Comparison of ENCODE assay signal across 10 cellular contexts in genomic region chr17:43719578-43719977, GRCh38. TPM values are rescaled to one million over a fixed set of nuclear protein-coding genes. Genes with fewer than 3 reads are reported as not detected.
A peak's percentile ranks its signal among the peaks of the same experiment; 100 is the strongest.
DNase-seq lines count a peak whose midpoint lies in the region; ATAC-seq and TF ChIP-seq lines count a peak whose summit lies in the region.
"Had no signal": no experiment of that assay in that cellular context is flagged by ENCODE, and none has a peak within 500 bp of the region (broad histone marks: within the 10 kb centered on the region; RNA-seq: fewer than 3 reads in every experiment).

No MANE protein-coding gene starts in this region.

- TF ChIP-seq CTCF in GM23338 (conservative IDR thresholded peaks at IDR 0.05; ENCODE audit: low read depth in 2 of 2) (no peak), OCI-LY3 (IDR thresholded peaks at IDR 0.05; ENCODE audit: low read depth, low read length) (no peak), smooth muscle cell (IDR thresholded peaks at IDR 0.05; ENCODE audit: borderline replicate concordance, insufficient read depth, poor library complexity, severe bottlenecking) (no peak)

- H3K27me3 Mint-ChIP-seq in GM23338 (ENCODE audit: insufficient read depth, low read depth, poor library complexity), result peaks cover 18% of the 10 kb centered on the region
- peaks cover 15% of the 10 kb centered on the region for H3K27me3 Mint-ChIP-seq in dendritic cell treated with granulocyte-macrophage colony-stimulating factor and Interleukin-4, amounts not matched to agents 40 ng/mL and 50 ng/mL, for 4 days

- no peak for ATAC-seq in GM23338
- ATAC-seq in HG03097 (IDR thresholded peaks at IDR 0.05; ENCODE audit: low FRiP score, unreplicated experiment), result no peak
- ATAC-seq in GM21367 (IDR thresholded peaks at IDR 0.05; ENCODE audit: unreplicated experiment), result no peak
- no peak for ATAC-seq in HG02973 (IDR thresholded peaks at IDR 0.05; ENCODE audit: unreplicated experiment)

- intact Hi-C loops in dendritic cell treated with granulocyte-macrophage colony-stimulating factor and Interleukin-4, amounts not matched to agents 40 ng/mL and 50 ng/mL, for 4 days (cut with micrococcal nuclease), result no loop called here

- peaks cover 12% of the 10 kb centered on the region for H3F3A ChIP-seq in GM23338 (replicated peaks; ENCODE audit: low read depth)
- H3F3A ChIP-seq in smooth muscle cell (ENCODE audit: low read depth), result peaks cover 26% of the 10 kb centered on the region

- H3K9me3 Mint-ChIP-seq in GM23338, result no peaks in the 10 kb centered on the region
- H3K9me3 Mint-ChIP-seq in dendritic cell treated with granulocyte-macrophage colony-stimulating factor and Interleukin-4, amounts not matched to agents 40 ng/mL and 50 ng/mL, for 4 days, result no peaks in the 10 kb centered on the region

- H3K9ac ChIP-seq in OCI-LY3 (ENCODE audit: low read length) (peak overlapping the region; percentile 72; the same call in 1 of the 2 replicates), smooth muscle cell (ENCODE audit: low read depth) (no peak overlapping the region)

- DNase-seq in GM23338 (ENCODE audit: low spot score) (no peak), smooth muscle cell (lab: John Stamatoyannopoulos, UW; ENCODE audit: unreplicated experiment) (no peak)
- DNase-seq: NCI-H2029 treated with DMSO at 0.1 percent for 48 hours had no signal

- H4K20me1 ChIP-seq in GM23338 (replicated peaks; ENCODE audit: insufficient read depth) (no peaks in the 10 kb centered on the region), OCI-LY3 (ENCODE audit: insufficient read depth, low read length) (no peaks in the 10 kb centered on the region), smooth muscle cell (ENCODE audit: low read depth) (no peaks in the 10 kb centered on the region)

- H3K9me2 ChIP-seq in GM23338 (ENCODE audit: insufficient read depth), result no peaks in the 10 kb centered on the region

- peak overlapping the region; percentile 74; the same call in 2 of the 3 replicates for H3K4me3 Mint-ChIP-seq in GM23338
- peak overlapping the region; percentile 84 for H3K4me3 Mint-ChIP-seq in dendritic cell treated with granulocyte-macrophage colony-stimulating factor and Interleukin-4, amounts not matched to agents 40 ng/mL and 50 ng/mL, for 4 days

- no peaks in the 10 kb centered on the region for H3K36me3 ChIP-seq in GM23338 (ENCODE audit: insufficient read depth)
- H3K36me3 ChIP-seq in OCI-LY3 (replicated peaks; ENCODE audit: low read depth, low read length), result no peaks in the 10 kb centered on the region
- no peaks in the 10 kb centered on the region for H3K36me3 ChIP-seq in smooth muscle cell (ENCODE audit: low read depth)

- H3K27me3 ChIP-seq in GM23338 (ENCODE audit: insufficient read depth) (peaks cover 28% of the 10 kb centered on the region), OCI-LY3 (ENCODE audit: low read depth, low read length) (peaks cover 16% of the 10 kb centered on the region), smooth muscle cell (ENCODE audit: low read depth) (no peaks in the 10 kb centered on the region)

- peaks cover 28% of the 10 kb centered on the region for H3K4me1 Mint-ChIP-seq in GM23338
- H3K4me1 Mint-ChIP-seq in dendritic cell treated with granulocyte-macrophage colony-stimulating factor and Interleukin-4, amounts not matched to agents 40 ng/mL and 50 ng/mL, for 4 days (ENCODE audit: low read depth), result peaks cover 39% of the 10 kb centered on the region

- H3K4me3 ChIP-seq in GM23338 (no peak overlapping the region), OCI-LY3 (ENCODE audit: low read length) (peak overlapping the region; percentile 79), smooth muscle cell (no peak overlapping the region)

- no peak overlapping the region for H3K27ac Mint-ChIP-seq in GM23338
- peak overlapping the region; percentile 94 for H3K27ac Mint-ChIP-seq in dendritic cell treated with granulocyte-macrophage colony-stimulating factor and Interleukin-4, amounts not matched to agents 40 ng/mL and 50 ng/mL, for 4 days

- H3K79me2 ChIP-seq in GM23338 (replicated peaks; ENCODE audit: insufficient read depth) (no peaks in the 10 kb centered on the region), OCI-LY3 (ENCODE audit: low read length) (no peaks in the 10 kb centered on the region), smooth muscle cell (ENCODE audit: low read depth) (no peaks in the 10 kb centered on the region)

- no peak overlapping the region for H3K27ac ChIP-seq in GM23338 (ENCODE audit: low read depth)
- H3K27ac ChIP-seq in OCI-LY3 (ENCODE audit: low read length), result peak overlapping the region; percentile 24
- H3K27ac ChIP-seq in smooth muscle cell (ENCODE audit: low read depth), result no peak overlapping the region

- H2AFZ ChIP-seq in GM23338 (no peak overlapping the region), OCI-LY3 (ENCODE audit: low read depth, low read length) (no peak overlapping the region), smooth muscle cell (ENCODE audit: low read depth) (peak overlapping the region; percentile 97)

- no peaks in the 10 kb centered on the region for H3K36me3 Mint-ChIP-seq in GM23338 (ENCODE audit: low read depth)
- H3K36me3 Mint-ChIP-seq in dendritic cell treated with granulocyte-macrophage colony-stimulating factor and Interleukin-4, amounts not matched to agents 40 ng/mL and 50 ng/mL, for 4 days (ENCODE audit: low read depth), result no peaks in the 10 kb centered on the region

- H3K9me3 ChIP-seq in OCI-LY3 (ENCODE audit: insufficient read depth, low read length) (no peaks in the 10 kb centered on the region), smooth muscle cell (replicated peaks; ENCODE audit: low read depth) (no peaks in the 10 kb centered on the region)

- 73% methylated on average over 3 of the region's 3 CpGs for WGBS in smooth muscle cell (ENCODE audit: low lambda C conversion rate)

- peaks cover 27% of the 10 kb centered on the region for H3K4me1 ChIP-seq in GM23338 (ENCODE audit: insufficient read depth)
- H3K4me1 ChIP-seq in OCI-LY3 (ENCODE audit: low read length), result peaks cover 18% of the 10 kb centered on the region
- H3K4me1 ChIP-seq in smooth muscle cell (ENCODE audit: low read depth), result peaks cover 17% of the 10 kb centered on the region

- H3K4me2 ChIP-seq in GM23338, result peak overlapping the region; percentile 90; the same call in 1 of the 2 replicates
- peak overlapping the region; percentile 83 for H3K4me2 ChIP-seq in OCI-LY3 (ENCODE audit: low read length)
- peak overlapping the region; percentile 93 for H3K4me2 ChIP-seq in smooth muscle cell

TF ChIP-seq in GM23338, 12 proteins besides CTCF, POLR2A, EP300 and RAD21:
- TF ChIP-seq ETS1 (IDR thresholded peaks at IDR 0.05), result no peak
- TF ChIP-seq EZH2phosphoT487 (IDR thresholded peaks at IDR 0.05; ENCODE audit: unreplicated experiment), result no peak

RNA-seq across cellular contexts. Expression of gene SOST, which starts 39.0 kb away (rescaled TPM):
- total RNA-seq in GM23338 (2014; rRNA removed; shearing (Covaris generic)), result 0.31 TPM in 1 of 2 replicates, not detected in the other
- not detected in 2 replicates for polyA plus RNA-seq in GM23338 (2016; fragmentation: Nextera tagmentation; extraction: Ambion mirVana)
- total RNA-seq in smooth muscle cell, result not detected in 2 replicates
- polyA plus RNA-seq in smooth muscle cell, result not detected in 2 replicates
- total RNA-seq: SK-MEL-5, subcutaneous adipose tissue had no signal

RNA-seq across cellular contexts. Expression of gene MEOX1, which starts 57.9 kb away (rescaled TPM):
- not detected in 2 replicates for total RNA-seq in GM23338 (2014; rRNA removed; shearing (Covaris generic))
- polyA plus RNA-seq in GM23338 (2016; fragmentation: Nextera tagmentation; extraction: Ambion mirVana), result not detected in 2 replicates
- total RNA-seq in smooth muscle cell, result 0.31 and 0.58 TPM in 2 replicates
- 0.79 and 1.7 TPM in 2 replicates for polyA plus RNA-seq in smooth muscle cell
- total RNA-seq: SK-MEL-5 had no signal

RNA-seq across cellular contexts. Expression of gene DUSP3, which starts 59.2 kb away (rescaled TPM):
- total RNA-seq in GM23338 (2014; rRNA removed; shearing (Covaris generic)), result 17.5 and 22.1 TPM in 2 replicates
- polyA plus RNA-seq in GM23338 (2016; fragmentation: Nextera tagmentation; extraction: Ambion mirVana) (14.7 and 15.4 TPM in 2 replicates), smooth muscle cell (25.6 and 35.9 TPM in 2 replicates)
- total RNA-seq in smooth muscle cell, result 33.2 and 34.4 TPM in 2 replicates
